In genomic region chr11:10634407-10634806, GRCh38 we compare ENCODE assay signal across 22 cellular contexts. TPM values are rescaled to one million over a fixed set of nuclear protein-coding genes. Genes with fewer than 3 reads are reported as not detected.
A peak's percentile ranks its signal among the peaks of the same experiment; 100 is the strongest.
DNase-seq lines count a peak whose midpoint lies in the region; ATAC-seq and TF ChIP-seq lines count a peak whose summit lies in the region.
"Had no signal": no experiment of that assay in that cellular context is flagged by ENCODE, and none has a peak within 500 bp of the region (broad histone marks: within the 10 kb centered on the region; RNA-seq: fewer than 3 reads in every experiment).

No MANE protein-coding gene starts in this region.

- H3K27ac ChIP-seq in HCT116 (ENCODE audit: low read depth, low read length) (peak overlapping the region; percentile 82; the same call in 1 of the 2 replicates), endodermal cell (ENCODE audit: low read depth, low read length) (no peak overlapping the region)
- H3K27ac ChIP-seq: A549; BLaER1 treated with 17β-estradiol and CSF1 and Interleukin-3, amounts not matched to agents 10 nM and 100 nM had no signal

- BruUV-seq in HCT116 (replicated peaks; lab: Mats Ljungman, UMichigan) = no TSS peak

- H3K79me2 ChIP-seq in HCT116 (ENCODE audit: insufficient read depth, low read length) = no peaks in the 10 kb centered on the region

- no peaks in the 10 kb centered on the region for H3K27me3 ChIP-seq in HCT116 (ENCODE audit: insufficient read depth, low read length)
- H3K27me3 ChIP-seq in endodermal cell (ENCODE audit: control insufficient read depth, insufficient read depth, low read length, poor library complexity, severe bottlenecking) = no peaks in the 10 kb centered on the region
- H3K27me3 ChIP-seq: BE2C; BLaER1 treated with 17β-estradiol and CSF1 and Interleukin-3, amounts not matched to agents 10 nM and 100 nM had no signal

- CTCF ChIA-PET in HCT116 (lab: Charles Lee) = no interaction called here

- 0 out of 4 replicates have a peak, but pooled peaks cover 0 to 3% of the 10 kb centered on the region in 2 experiments for H3K36me3 ChIP-seq in HCT116 (ENCODE audit: control insufficient read depth in 1 of 2, insufficient read depth in 2 of 2, low read length in 2 of 2)
- no peaks in the 10 kb centered on the region for H3K36me3 ChIP-seq in endodermal cell (ENCODE audit: control insufficient read depth, insufficient read depth, low read length)
- H3K36me3 ChIP-seq: BE2C; BLaER1 treated with 17β-estradiol and CSF1 and Interleukin-3, amounts not matched to agents 10 nM and 100 nM had no signal

- no peaks in the 10 kb centered on the region for H3K9me3 Mint-ChIP-seq in activated naive CD8-positive, alpha-beta T cell treated with anti-CD3 and anti-CD28 coated beads, Interleukin-2, amount 50 U/mL, for 24 hours
- no peaks in the 10 kb centered on the region for H3K9me3 Mint-ChIP-seq in activated naive CD8-positive, alpha-beta T cell treated with anti-CD3 and anti-CD28 coated beads for 36 hours
- no peaks in the 10 kb centered on the region for H3K9me3 Mint-ChIP-seq in endodermal cell
- H3K9me3 Mint-ChIP-seq: CD4-positive, alpha-beta T cell; CD8-positive, alpha-beta memory T cell; GM23338; H9; HFFc6 had no signal

- H3K4me1 ChIP-seq in HCT116 (ENCODE audit: control insufficient read depth in 1 of 2, insufficient read depth in 2 of 2, low read length in 2 of 2) (peaks cover 62 to 87% of the 10 kb centered on the region in 2 experiments), endodermal cell (ENCODE audit: control insufficient read depth, insufficient read depth, low read length) (no peaks in the 10 kb centered on the region)
- H3K4me1 ChIP-seq: A549, BE2C had no signal

- H3K4me3 Mint-ChIP-seq in activated naive CD8-positive, alpha-beta T cell treated with anti-CD3 and anti-CD28 coated beads, Interleukin-2, amount 50 U/mL, for 24 hours = no peak overlapping the region
- no peak overlapping the region for H3K4me3 Mint-ChIP-seq in activated naive CD8-positive, alpha-beta T cell treated with anti-CD3 and anti-CD28 coated beads for 36 hours
- no peak overlapping the region for H3K4me3 Mint-ChIP-seq in endodermal cell
- H3K4me3 Mint-ChIP-seq: CD14-positive monocyte; CD4-positive, alpha-beta T cell; CD8-positive, alpha-beta memory T cell; GM23338; H9; HFFc6 had no signal

- no peak for TF ChIP-seq CTCF in HCT116 (IDR thresholded peaks at IDR 0.05 in 2 of 3, conservative IDR thresholded peaks at IDR 0.05 in 1 of 3; ENCODE audit: borderline replicate concordance in 1 of 3, insufficient read depth in 1 of 3, low read depth in 2 of 3, low read length in 2 of 3)
- no peak for TF ChIP-seq CTCF in endodermal cell (conservative IDR thresholded peaks at IDR 0.05)

- 83 to 98% methylated on average over 2 to 3 of the region's 3 CpGs for WGBS in endodermal cell (ENCODE audit: insufficient coverage in 1 of 2, insufficient read length in 1 of 2), 2 experiments

- no peaks in the 10 kb centered on the region for H3K27me3 Mint-ChIP-seq in activated naive CD8-positive, alpha-beta T cell treated with anti-CD3 and anti-CD28 coated beads, Interleukin-2, amount 50 U/mL, for 24 hours
- no peaks in the 10 kb centered on the region for H3K27me3 Mint-ChIP-seq in activated naive CD8-positive, alpha-beta T cell treated with anti-CD3 and anti-CD28 coated beads for 36 hours
- peaks cover 1% of the 10 kb centered on the region for H3K27me3 Mint-ChIP-seq in endodermal cell (ENCODE audit: insufficient read depth)
- H3K27me3 Mint-ChIP-seq: CD4-positive, alpha-beta T cell had no signal

- H3K9ac ChIP-seq in HCT116 (ENCODE audit: low read length) (no peak overlapping the region), endodermal cell (ENCODE audit: extremely low read depth, low read length, poor library complexity, severe bottlenecking) (no peak overlapping the region)
- H3K9ac ChIP-seq: BLaER1 treated with 17β-estradiol and CSF1 and Interleukin-3, amounts not matched to agents 10 nM and 100 nM had no signal

- H3K9me3 ChIP-seq in HCT116 (ENCODE audit: control insufficient read depth in 1 of 2, insufficient read depth in 1 of 2, low read depth in 1 of 2, low read length in 2 of 2) = no peaks in the 10 kb centered on the region
- H3K9me3 ChIP-seq in endodermal cell (ENCODE audit: control insufficient read depth, low read length) = no peaks in the 10 kb centered on the region
- H3K9me3 ChIP-seq: A549; BE2C; BLaER1 treated with 17β-estradiol and CSF1 and Interleukin-3, amounts not matched to agents 10 nM and 100 nM had no signal

- no peaks in the 10 kb centered on the region for H3K36me3 Mint-ChIP-seq in activated naive CD8-positive, alpha-beta T cell treated with anti-CD3 and anti-CD28 coated beads, Interleukin-2, amount 50 U/mL, for 24 hours (ENCODE audit: low read depth)
- H3K36me3 Mint-ChIP-seq in activated naive CD8-positive, alpha-beta T cell treated with anti-CD3 and anti-CD28 coated beads for 36 hours = no peaks in the 10 kb centered on the region
- H3K36me3 Mint-ChIP-seq in endodermal cell (ENCODE audit: low read depth) = no peaks in the 10 kb centered on the region
- H3K36me3 Mint-ChIP-seq: CD14-positive monocyte; CD8-positive, alpha-beta memory T cell had no signal

- no peak overlapping the region for H2AFZ ChIP-seq in HCT116 (ENCODE audit: low read depth, low read length, poor library complexity, severe bottlenecking)
- H2AFZ ChIP-seq: GM23338 had no signal

- RAD21 ChIA-PET in HCT116 (lab: Charles Lee; ENCODE audit: low non-redundant PET in 1 of 2, low total read pairs in 2 of 2, uncharacterized antibody in 2 of 2, unreplicated experiment in 2 of 2) = no interaction called here

- H3K9me2 ChIP-seq in HCT116 (ENCODE audit: insufficient read depth) = no peaks in the 10 kb centered on the region

- TF ChIP-seq RAD21 in HCT116 (IDR thresholded peaks at IDR 0.05; ENCODE audit: low read depth) = no peak

- H3K4me3 ChIP-seq in HCT116 (replicated peaks in 1 of 2; ENCODE audit: low read depth in 1 of 2, low read length in 2 of 2) (no peak overlapping the region), endodermal cell (ENCODE audit: low read length) (no peak overlapping the region)
- H3K4me3 ChIP-seq: A549; BLaER1 treated with 17β-estradiol and CSF1 and Interleukin-3, amounts not matched to agents 10 nM and 100 nM; GM23338 had no signal

- no peaks in the 10 kb centered on the region for H4K20me1 ChIP-seq in HCT116 (ENCODE audit: insufficient read depth)
- H4K20me1 ChIP-seq: BLaER1 treated with 17β-estradiol and CSF1 and Interleukin-3, amounts not matched to agents 10 nM and 100 nM had no signal

- POLR2A ChIA-PET in HCT116 (lab: Charles Lee) = no interaction called here

- no peak overlapping the region for H3K27ac Mint-ChIP-seq in activated naive CD8-positive, alpha-beta T cell treated with anti-CD3 and anti-CD28 coated beads, Interleukin-2, amount 50 U/mL, for 24 hours
- H3K27ac Mint-ChIP-seq in activated naive CD8-positive, alpha-beta T cell treated with anti-CD3 and anti-CD28 coated beads for 36 hours = no peak overlapping the region
- H3K27ac Mint-ChIP-seq in endodermal cell = no peak overlapping the region
- H3K27ac Mint-ChIP-seq: CD14-positive monocyte; CD4-positive, alpha-beta T cell; CD8-positive, alpha-beta memory T cell; GM23338; H9; HFFc6 had no signal

- H3K4me1 Mint-ChIP-seq in activated naive CD8-positive, alpha-beta T cell treated with anti-CD3 and anti-CD28 coated beads, Interleukin-2, amount 50 U/mL, for 24 hours = peaks cover 12% of the 10 kb centered on the region
- peaks cover 3% of the 10 kb centered on the region for H3K4me1 Mint-ChIP-seq in activated naive CD8-positive, alpha-beta T cell treated with anti-CD3 and anti-CD28 coated beads for 36 hours
- no peaks in the 10 kb centered on the region for H3K4me1 Mint-ChIP-seq in endodermal cell
- H3K4me1 Mint-ChIP-seq: CD8-positive, alpha-beta memory T cell had no signal

- no peak for DNase-seq in activated naive CD8-positive, alpha-beta T cell treated with anti-CD3 and anti-CD28 coated beads, Interleukin-2, amount 50 U/mL, for 24 hours
- DNase-seq in activated naive CD8-positive, alpha-beta T cell treated with anti-CD3 and anti-CD28 coated beads for 36 hours = no peak
- DNase-seq in HCT116 (ENCODE audit: low read depth, low spot score) (no peak), endodermal cell (peak; percentile 4), inferior parietal cortex (ENCODE audit: extremely low spot score) (no peak)
- DNase-seq: 8988T; ACHN; AML-193; BE2C; CD4-positive, alpha-beta T cell; CD8-positive, alpha-beta memory T cell; DMS53; DMS79 treated with DMSO at 0.1 percent for 48 hours; GF-D8; HFFc6 had no signal

- H3K4me2 ChIP-seq in HCT116 (ENCODE audit: low read length) = no peak overlapping the region
- H3K4me2 ChIP-seq: A549; BLaER1 treated with 17β-estradiol and CSF1 and Interleukin-3, amounts not matched to agents 10 nM and 100 nM; GM23338 had no signal

- ATAC-seq in activated naive CD8-positive, alpha-beta T cell treated with anti-CD3 and anti-CD28 coated beads, Interleukin-2, amount 50 U/mL, for 24 hours = peak; percentile 58
- ATAC-seq in HCT116 (no peak), GM19023 (IDR thresholded peaks at IDR 0.05; ENCODE audit: unreplicated experiment) (no peak)
- ATAC-seq: A549, GM23338 had no signal

- intact Hi-C loops in HCT116 (cut with micrococcal nuclease) = no loop called here

- no peak for TF ChIP-seq POLR2A in HCT116 (IDR thresholded peaks at IDR 0.05; ENCODE audit: borderline replicate concordance, extremely low read depth, insufficient read depth, insufficient read length)

TF ChIP-seq in HCT116, 20 proteins besides CTCF, POLR2A, EP300 and RAD21 (continues in another document):
- no peak for TF ChIP-seq JUND (IDR thresholded peaks at IDR 0.05)
- no peak for TF ChIP-seq ELF1 (IDR thresholded peaks at IDR 0.05; ENCODE audit: borderline replicate concordance, low read depth)
- no peak for TF ChIP-seq TCF7L2 (IDR thresholded peaks at IDR 0.05; ENCODE audit: borderline replicate concordance, extremely low read depth, insufficient read depth, insufficient read length)

RNA-seq across cellular contexts. Expression of gene IRAG1, which starts 59.1 kb away (rescaled TPM):
- not detected for total RNA-seq in activated naive CD8-positive, alpha-beta T cell treated with anti-CD3 and anti-CD28 coated beads for 36 hours
- total RNA-seq in HCT116 (2021; ENCODE audit: unreplicated experiment) (3.7 TPM), endodermal cell (1 to 10 TPM; 4.2 to 7.3 TPM)
- polyA plus RNA-seq in HCT116 (2012) = 2.0 and 2.3 TPM in 2 replicates
- 5.6 TPM for polyA plus RNA-seq in endodermal cell (2013, experiment 1 of 2)
- polyA plus RNA-seq in endodermal cell (2013, experiment 2 of 2) = 5.1 TPM
- total RNA-seq: CD4-positive, alpha-beta T cell; CD8-positive, alpha-beta memory T cell; Daoy had no signal
- polyA plus RNA-seq: CD8-positive, alpha-beta memory T cell had no signal
